Comparison of ENCODE assay signal across 17 cellular contexts in genomic region chr1:156310962-156311361, GRCh38. TPM values are rescaled to one million over a fixed set of nuclear protein-coding genes. Genes with fewer than 3 reads are reported as not detected.
DNase-seq lines count a peak whose midpoint lies in the region; ATAC-seq and TF ChIP-seq lines count a peak whose summit lies in the region.
"Had no signal": no experiment of that assay in that cellular context is flagged by ENCODE, and none has a peak within 500 bp of the region (broad histone marks: within the 10 kb centered on the region; RNA-seq: fewer than 3 reads in every experiment).

No MANE protein-coding gene starts in this region.

- no peaks in the 10 kb centered on the region for H3K27me3 Mint-ChIP-seq in activated naive CD4-positive, alpha-beta T cell treated with anti-CD3 and anti-CD28 coated beads for 36 hours (ENCODE audit: low read depth)

- H3K9ac ChIP-seq in GM23248, result no peak overlapping the region
- H3K9ac ChIP-seq: KMS-11 had no signal

- H3K4me3 ChIP-seq in GM23248, result no peak overlapping the region
- no peak overlapping the region for H3K4me3 ChIP-seq in skeletal muscle cell (ENCODE audit: low read depth, low read length)
- H3K4me3 ChIP-seq: heart left ventricle, smooth muscle cell had no signal

- peaks cover 50% of the 10 kb centered on the region for H3F3A ChIP-seq in GM23248 (ENCODE audit: insufficient read depth)

- in situ Hi-C loops in GM23248 (cut with MboI), result no loop called here

- no peaks in the 10 kb centered on the region for H3K9me3 ChIP-seq in GM23248 (ENCODE audit: low read depth)
- H3K9me3 ChIP-seq: heart left ventricle had no signal

- H3K4me2 ChIP-seq in GM23248 (ENCODE audit: unreplicated experiment), result no peak overlapping the region
- H3K4me2 ChIP-seq: KMS-11, smooth muscle cell had no signal

- H3K9me2 ChIP-seq in GM23248 (ENCODE audit: insufficient read depth), result no peaks in the 10 kb centered on the region

- H2AFZ ChIP-seq in GM23248, result no peak overlapping the region

- no peak for ATAC-seq in HG02798 (IDR thresholded peaks at IDR 0.05; ENCODE audit: poor library complexity, unreplicated experiment)
- ATAC-seq: activated T-cell treated with anti-CD3 and anti-CD28 coated beads, Interleukin-2, amount 50 U/mL, for 4 hours; heart left ventricle had no signal

- H4K20me1 ChIP-seq in GM23248 (ENCODE audit: insufficient read depth), result no peaks in the 10 kb centered on the region

- CTCF ChIA-PET in activated naive CD4-positive, alpha-beta T cell treated with anti-CD3 and anti-CD28 coated beads for 36 hours (lab: Charles Lee), result interaction anchor here (1.5 kb wide), 1 partner anchor 9 kb away, joined by 3 read pairs; no protein-coding TSS in a partner anchor

- H3K9me3 Mint-ChIP-seq in activated naive CD4-positive, alpha-beta T cell treated with anti-CD3 and anti-CD28 coated beads for 36 hours, result no peaks in the 10 kb centered on the region
- H3K9me3 Mint-ChIP-seq: activated T-cell treated with anti-CD3 and anti-CD28 coated beads, Interleukin-2, amount 50 U/mL, for 4 hours; nephron had no signal

- no peak overlapping the region for H3K27ac Mint-ChIP-seq in activated naive CD4-positive, alpha-beta T cell treated with anti-CD3 and anti-CD28 coated beads for 36 hours
- H3K27ac Mint-ChIP-seq: nephron had no signal

- WGBS in GM23248 (ENCODE audit: low coverage in 1 of 2, low lambda C conversion rate in 2 of 2, missing lambda C conversion rate in 2 of 2), 2 experiments, result 68 to 71% methylated on average over 6 of the region's 6 CpGs

- intact Hi-C loops in activated naive CD4-positive, alpha-beta T cell treated with anti-CD3 and anti-CD28 coated beads for 36 hours (cut with micrococcal nuclease), result no loop called here

- H3K79me2 ChIP-seq in GM23248 (ENCODE audit: insufficient read depth), result 0 out of 2 replicates have a peak, but pooled peaks cover 6% of the 10 kb centered on the region

- peaks cover 35% of the 10 kb centered on the region for H3K36me3 Mint-ChIP-seq in activated naive CD4-positive, alpha-beta T cell treated with anti-CD3 and anti-CD28 coated beads for 36 hours (ENCODE audit: low read depth)

- no peaks in the 10 kb centered on the region for H3K4me1 Mint-ChIP-seq in activated naive CD4-positive, alpha-beta T cell treated with anti-CD3 and anti-CD28 coated beads for 36 hours (ENCODE audit: low read depth)
- H3K4me1 Mint-ChIP-seq: nephron had no signal

- H3K27me3 ChIP-seq in GM23248 (replicated peaks; ENCODE audit: insufficient read depth), result no peaks in the 10 kb centered on the region
- H3K27me3 ChIP-seq: heart left ventricle had no signal

- H3K27ac ChIP-seq in GM23248, result peak overlapping the region; percentile 24
- H3K27ac ChIP-seq: heart left ventricle, KMS-11 had no signal

- peaks cover 8% of the 10 kb centered on the region; the same call in 1 of the 2 replicates for H3K4me1 ChIP-seq in GM23248 (ENCODE audit: insufficient read depth)
- H3K4me1 ChIP-seq: heart left ventricle had no signal

- H3K36me3 ChIP-seq in GM23248 (ENCODE audit: low read depth), result peaks cover 79% of the 10 kb centered on the region

- DNase-seq in GM23248 (peak; percentile 60), fibroblast of peridontal ligament (ENCODE audit: extremely low read depth) (peak; percentile 59), skeletal muscle cell (ENCODE audit: low read depth) (peak; percentile 14)
- no peak for DNase-seq in activated naive CD4-positive, alpha-beta T cell treated with anti-CD3 and anti-CD28 coated beads for 36 hours
- DNase-seq in activated naive CD4-positive, alpha-beta T cell (lab: John Stamatoyannopoulos, UW), result no peak
- DNase-seq: activated CD4-positive, alpha-beta T cell treated with anti-CD3 and anti-CD28 coated beads for 4 hours; activated T-cell treated with anti-CD3 and anti-CD28 coated beads, Interleukin-2, amount 50 U/mL, for 4 hours; heart left ventricle; NCI-H2171; T-helper 1 cell had no signal

- H3K4me3 Mint-ChIP-seq in activated naive CD4-positive, alpha-beta T cell treated with anti-CD3 and anti-CD28 coated beads for 36 hours, result no peak overlapping the region
- H3K4me3 Mint-ChIP-seq: activated T-cell treated with anti-CD3 and anti-CD28 coated beads, Interleukin-2, amount 50 U/mL, for 4 hours; nephron had no signal

TF ChIP-seq in PFSK-1, 5 proteins besides CTCF, POLR2A, EP300 and RAD21:
- TF ChIP-seq POLR2AphosphoS5 (IDR thresholded peaks at IDR 0.05; ENCODE audit: low read depth, low read length) (peak; percentile 31), TAF1 (IDR thresholded peaks at IDR 0.05; ENCODE audit: borderline replicate concordance, insufficient read depth, low read length) (no peak)
TF ChIP-seq in PFSK-1: peak in this region for 1.

RNA-seq across cellular contexts. Expression of gene VHLL, which starts 11.9 kb away (rescaled TPM):
- total RNA-seq in GM23248 (2014; rRNA removed; shearing (Covaris generic)), result not detected in 2 replicates
- polyA plus RNA-seq in GM23248 (2016; fragmentation: Nextera tagmentation; extraction: Ambion mirVana), result not detected in 2 replicates
- not detected for polyA plus RNA-seq in PFSK-1 (2012; ENCODE audit: insufficient read length, low read depth)
- not detected for total RNA-seq in activated naive CD4-positive, alpha-beta T cell treated with anti-CD3 and anti-CD28 coated beads for 36 hours
- total RNA-seq: aorta, heart left ventricle, smooth muscle cell had no signal
- polyA plus RNA-seq: aorta, heart left ventricle, smooth muscle cell had no signal

RNA-seq across cellular contexts. Expression of gene GLMP, which starts 15.5 kb away (rescaled TPM):
- 77.8 and 89.7 TPM in 2 replicates for total RNA-seq in GM23248 (2014; rRNA removed; shearing (Covaris generic))
- polyA plus RNA-seq in GM23248 (2016; fragmentation: Nextera tagmentation; extraction: Ambion mirVana), result 59.9 and 63.8 TPM in 2 replicates
- 62.5 TPM for polyA plus RNA-seq in PFSK-1 (2012; ENCODE audit: insufficient read length, low read depth)
- 10 to 100 TPM in 1 of 2 experiments, 1 to 10 TPM in 1; 10.0 to 10.1 TPM for total RNA-seq in activated naive CD4-positive, alpha-beta T cell treated with anti-CD3 and anti-CD28 coated beads for 36 hours

RNA-seq across cellular contexts. Expression of gene TMEM79, which starts 26.8 kb away (rescaled TPM):
- total RNA-seq in GM23248 (2014; rRNA removed; shearing (Covaris generic)), result 0.63 and 1.8 TPM in 2 replicates
- polyA plus RNA-seq in GM23248 (2016; fragmentation: Nextera tagmentation; extraction: Ambion mirVana), result 3.8 and 3.9 TPM in 2 replicates
- 9.8 TPM for polyA plus RNA-seq in PFSK-1 (2012; ENCODE audit: insufficient read length, low read depth)
- total RNA-seq in activated naive CD4-positive, alpha-beta T cell treated with anti-CD3 and anti-CD28 coated beads for 36 hours, result 1 to 10 TPM; 9.1 to 9.5 TPM

RNA-seq across cellular contexts. Expression of gene CCT3, which starts 27.1 kb away (rescaled TPM):
- 248 and 307 TPM in 2 replicates for total RNA-seq in GM23248 (2014; rRNA removed; shearing (Covaris generic))
- 226 and 232 TPM in 2 replicates for polyA plus RNA-seq in GM23248 (2016; fragmentation: Nextera tagmentation; extraction: Ambion mirVana)
- polyA plus RNA-seq in PFSK-1 (2012; ENCODE audit: insufficient read length, low read depth), result 369 TPM
- 100 to 1,000 TPM; 332 to 349 TPM for total RNA-seq in activated naive CD4-positive, alpha-beta T cell treated with anti-CD3 and anti-CD28 coated beads for 36 hours

RNA-seq across cellular contexts. Expression of gene TSACC, which starts 27.4 kb away (rescaled TPM):
- total RNA-seq in GM23248 (2014; rRNA removed; shearing (Covaris generic)), result not detected in 2 replicates
- polyA plus RNA-seq in GM23248 (2016; fragmentation: Nextera tagmentation; extraction: Ambion mirVana), result 1.3 and 1.4 TPM in 2 replicates
- polyA plus RNA-seq in PFSK-1 (2012; ENCODE audit: insufficient read length, low read depth), result 0.68 TPM
- total RNA-seq in activated naive CD4-positive, alpha-beta T cell treated with anti-CD3 and anti-CD28 coated beads for 36 hours, result under 1 TPM in 1 of 2 experiments, not detected in 1; 0.57 TPM
- total RNA-seq: aorta, temporal lobe had no signal
- polyA plus RNA-seq: aorta, heart left ventricle, smooth muscle cell had no signal

Comparison
In these comparisons a context has a peak if more than half of its experiments do, and no peak if none do; other contexts are left out.
1. DNase-seq: peak in GM23248 (single experiment), fibroblast of peridontal ligament (single experiment) and skeletal muscle cell (single experiment); none in activated naive CD4-positive, alpha-beta T cell treated with anti-CD3 and anti-CD28 coated beads for 36 hours (single experiment) and activated naive CD4-positive, alpha-beta T cell (0 of 4).